24 cellular contexts compared by ENCODE assay signal in the genomic region with DNA sequence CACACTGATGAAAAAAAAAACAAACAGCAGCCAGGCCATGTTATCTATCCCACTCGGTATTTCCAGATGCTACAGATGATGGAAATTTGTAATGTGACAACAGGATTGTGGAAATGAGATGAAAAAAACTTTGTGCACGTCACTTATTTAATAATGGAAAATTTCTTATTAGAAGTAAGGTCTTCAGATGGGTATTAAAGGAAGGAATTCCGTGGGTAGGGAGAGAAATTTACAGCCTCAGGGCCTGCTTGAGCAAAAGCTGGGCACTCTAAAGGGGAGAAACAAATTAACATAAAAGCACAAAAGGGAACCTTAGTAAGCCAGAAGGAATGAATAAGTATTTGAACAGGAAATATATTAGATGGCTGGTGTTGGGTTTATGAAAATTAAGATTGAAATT. TPM values are rescaled to one million over a fixed set of nuclear protein-coding genes. Genes with fewer than 3 reads are reported as not detected.
DNase-seq lines count a peak whose midpoint lies in the region; ATAC-seq and TF ChIP-seq lines count a peak whose summit lies in the region.
"Had no signal": no experiment of that assay in that cellular context is flagged by ENCODE, and none has a peak within 500 bp of the region (broad histone marks: within the 10 kb centered on the region; RNA-seq: fewer than 3 reads in every experiment).

No MANE protein-coding gene starts in this region.

- H3K4me1 ChIP-seq in mammary epithelial cell (ENCODE audit: insufficient read depth, low read length): peaks cover 22% of the 10 kb centered on the region

- H3K36me3 ChIP-seq in mammary epithelial cell (ENCODE audit: insufficient read depth, low read length): no peaks in the 10 kb centered on the region
- H3K36me3 ChIP-seq: tibial nerve had no signal

- no peaks in the 10 kb centered on the region for H3K27me3 ChIP-seq in mammary epithelial cell (ENCODE audit: insufficient read depth, low read length)
- H3K27me3 ChIP-seq: body of pancreas, tibial nerve had no signal

- BruUV-seq in mammary epithelial cell (replicated peaks; lab: Mats Ljungman, UMichigan): no TSS peak

- intact Hi-C loops in mammary epithelial cell (cut with micrococcal nuclease): no loop called here

- H4K20me1 ChIP-seq in mammary epithelial cell (ENCODE audit: insufficient read depth, low read length): no peaks in the 10 kb centered on the region

- no peaks in the 10 kb centered on the region for H3K27me3 Mint-ChIP-seq in osteocyte (ENCODE audit: unreplicated experiment)
- H3K27me3 Mint-ChIP-seq in activated CD8-positive, alpha-beta memory T cell treated with anti-CD3 and anti-CD28 coated beads, Interleukin-2, amount 10 ng/mL, durations not matched to agents 7 days and 5 days: peaks cover 41% of the 10 kb centered on the region

- H3K36me3 Mint-ChIP-seq in osteocyte (ENCODE audit: unreplicated experiment): no peaks in the 10 kb centered on the region
- no peaks in the 10 kb centered on the region for H3K36me3 Mint-ChIP-seq in activated CD8-positive, alpha-beta memory T cell treated with anti-CD3 and anti-CD28 coated beads, Interleukin-2, amount 10 ng/mL, durations not matched to agents 7 days and 5 days
- H3K36me3 Mint-ChIP-seq: activated naive CD8-positive, alpha-beta T cell treated with anti-CD3 and anti-CD28 coated beads, Interleukin-2, amount 10 ng/mL, durations not matched to agents 7 days and 5 days; mesothelial cell of epicardium; T-cell had no signal

- DNase-seq in GM03348 (ENCODE audit: low spot score): peak; percentile 29
- peak; percentile 9 for DNase-seq in mammary epithelial cell
- no peak for DNase-seq in osteocyte (ENCODE audit: extremely low spot score, unreplicated experiment)
- DNase-seq in middle frontal gyrus (ENCODE audit: extremely low spot score, low spot score): no peak
- DNase-seq in activated CD8-positive, alpha-beta memory T cell treated with anti-CD3 and anti-CD28 coated beads, Interleukin-2, amount 10 ng/mL, durations not matched to agents 7 days and 5 days: no peak
- DNase-seq in NCI-H1092 treated with DMSO at 0.1 percent for 48 hours (lab: John Stamatoyannopoulos, UW): no peak
- no peak for DNase-seq in inferior parietal cortex (ENCODE audit: extremely low spot score)
- DNase-seq: activated CD4-positive, alpha-beta memory T cell treated with anti-CD3 and anti-CD28 coated beads, Interleukin-2, amount 10 ng/mL, durations not matched to agents 7 days and 5 days; activated naive CD8-positive, alpha-beta T cell treated with anti-CD3 and anti-CD28 coated beads, Interleukin-2, amount 10 ng/mL, durations not matched to agents 7 days and 5 days; body of pancreas; C1 segment of cervical spinal cord; effector CD4-positive, alpha-beta T cell; erythroblast; KBM-7; NCI-H146; NCI-H524; posterior cingulate gyrus; T-cell had no signal

- H3K4me3 ChIP-seq in mammary epithelial cell (replicated peaks in 1 of 3; ENCODE audit: insufficient read depth in 1 of 3, low read depth in 2 of 3, low read length in 3 of 3): no peak overlapping the region
- H3K4me3 ChIP-seq: body of pancreas, tibial nerve had no signal

- no peak for ATAC-seq in activated CD8-positive, alpha-beta memory T cell treated with anti-CD3 and anti-CD28 coated beads, Interleukin-2, amount 10 ng/mL, durations not matched to agents 7 days and 5 days
- ATAC-seq: activated CD4-positive, CD25-positive, alpha-beta regulatory T cell treated with anti-CD3 and anti-CD28 coated beads, Interleukin-2, amount 50 U/mL, for 24 hours; sciatic nerve; T-cell had no signal

- peak overlapping the region; percentile 85 for H2AFZ ChIP-seq in mammary epithelial cell (ENCODE audit: low read depth, low read length)

- in situ Hi-C loops in mammary epithelial cell (cut with MboI; ENCODE audit: low sequenced_read_pairs in 2 of 2): no loop called here

- no peaks in the 10 kb centered on the region for H3K9me3 ChIP-seq in mammary epithelial cell (replicated peaks; ENCODE audit: insufficient read depth, low read length)
- H3K9me3 ChIP-seq: body of pancreas, tibial nerve had no signal

- H3K27ac ChIP-seq in 22Rv1: peak overlapping the region; percentile 45
- peak overlapping the region; percentile 71 for H3K27ac ChIP-seq in mammary epithelial cell (ENCODE audit: insufficient read depth, low read depth, low read length)

- peak overlapping the region; percentile 36 for H3K9ac ChIP-seq in mammary epithelial cell (ENCODE audit: insufficient read depth, low read length)

- no peak for TF ChIP-seq CTCF in 22Rv1 (IDR thresholded peaks at IDR 0.05)
- TF ChIP-seq CTCF in mammary epithelial cell (conservative IDR thresholded peaks at IDR 0.05 in 1 of 2, IDR thresholded peaks at IDR 0.05 in 1 of 2; ENCODE audit: extremely low read depth in 1 of 2, insufficient read depth in 1 of 2, low read depth in 1 of 2, low read length in 2 of 2): no peak
- TF ChIP-seq CTCF in osteocyte (IDR thresholded peaks at IDR 0.05): no peak

- H3K4me2 ChIP-seq in mammary epithelial cell (ENCODE audit: insufficient read depth, low read depth, low read length): peak overlapping the region; percentile 48

- CTCF ChIA-PET in mammary epithelial cell (lab: Charles Lee; ENCODE audit: low non-redundant PET): no interaction called here
- CTCF ChIA-PET in activated CD8-positive, alpha-beta memory T cell treated with anti-CD3 and anti-CD28 coated beads, Interleukin-2, amount 10 ng/mL, durations not matched to agents 7 days and 5 days (lab: Charles Lee): interaction anchor here (2.4 kb wide), 1 partner anchor 17 kb away, joined by 5 read pairs; no protein-coding TSS in a partner anchor

- WGBS in mammary epithelial cell (ENCODE audit: low coverage, missing lambda C conversion rate): 2% methylated on average over 3 of the region's 3 CpGs

- dilution Hi-C loops in mammary epithelial cell (cut with HindIII; ENCODE audit: low sequenced_read_pairs): no loop called here

- H3K9me3 Mint-ChIP-seq in osteocyte (ENCODE audit: unreplicated experiment): no peaks in the 10 kb centered on the region
- no peaks in the 10 kb centered on the region for H3K9me3 Mint-ChIP-seq in activated CD8-positive, alpha-beta memory T cell treated with anti-CD3 and anti-CD28 coated beads, Interleukin-2, amount 10 ng/mL, durations not matched to agents 7 days and 5 days (ENCODE audit: low read depth)
- H3K9me3 Mint-ChIP-seq: activated CD4-positive, alpha-beta memory T cell treated with anti-CD3 and anti-CD28 coated beads, Interleukin-2, amount 10 ng/mL, durations not matched to agents 7 days and 5 days; activated naive CD8-positive, alpha-beta T cell treated with anti-CD3 and anti-CD28 coated beads, Interleukin-2, amount 10 ng/mL, durations not matched to agents 7 days and 5 days; mesothelial cell of epicardium; stimulated activated naive CD8-positive, alpha-beta T cell treated with anti-CD3 and anti-CD28 coated beads, Interleukin-15, Interleukin-2, amounts not matched to agents 100 ng/mL and 50 ng/mL, for 24 hours; T-cell had no signal

- no peak overlapping the region for H3K4me3 Mint-ChIP-seq in osteocyte (ENCODE audit: unreplicated experiment)
- H3K4me3 Mint-ChIP-seq in activated CD8-positive, alpha-beta memory T cell treated with anti-CD3 and anti-CD28 coated beads, Interleukin-2, amount 10 ng/mL, durations not matched to agents 7 days and 5 days: no peak overlapping the region
- H3K4me3 Mint-ChIP-seq: activated CD4-positive, alpha-beta memory T cell treated with anti-CD3 and anti-CD28 coated beads, Interleukin-2, amount 10 ng/mL, durations not matched to agents 7 days and 5 days; activated naive CD8-positive, alpha-beta T cell treated with anti-CD3 and anti-CD28 coated beads, Interleukin-2, amount 10 ng/mL, durations not matched to agents 7 days and 5 days; mesothelial cell of epicardium; stimulated activated naive CD8-positive, alpha-beta T cell treated with anti-CD3 and anti-CD28 coated beads, Interleukin-15, Interleukin-2, amounts not matched to agents 100 ng/mL and 50 ng/mL, for 24 hours; T-cell had no signal

- H3K79me2 ChIP-seq in mammary epithelial cell (ENCODE audit: insufficient read depth, low read length): peaks cover 7% of the 10 kb centered on the region

- peaks cover 28% of the 10 kb centered on the region for H3K4me1 Mint-ChIP-seq in osteocyte (ENCODE audit: unreplicated experiment)
- H3K4me1 Mint-ChIP-seq in activated CD8-positive, alpha-beta memory T cell treated with anti-CD3 and anti-CD28 coated beads, Interleukin-2, amount 10 ng/mL, durations not matched to agents 7 days and 5 days: peaks cover 4% of the 10 kb centered on the region

- H3K27ac Mint-ChIP-seq in osteocyte (ENCODE audit: unreplicated experiment): peak overlapping the region; percentile 33
- H3K27ac Mint-ChIP-seq in activated CD8-positive, alpha-beta memory T cell treated with anti-CD3 and anti-CD28 coated beads, Interleukin-2, amount 10 ng/mL, durations not matched to agents 7 days and 5 days: no peak overlapping the region
- H3K27ac Mint-ChIP-seq: activated CD4-positive, alpha-beta memory T cell treated with anti-CD3 and anti-CD28 coated beads, Interleukin-2, amount 10 ng/mL, durations not matched to agents 7 days and 5 days; activated naive CD8-positive, alpha-beta T cell treated with anti-CD3 and anti-CD28 coated beads, Interleukin-2, amount 10 ng/mL, durations not matched to agents 7 days and 5 days; mesothelial cell of epicardium; stimulated activated naive CD8-positive, alpha-beta T cell treated with anti-CD3 and anti-CD28 coated beads, Interleukin-15, Interleukin-2, amounts not matched to agents 100 ng/mL and 50 ng/mL, for 24 hours; T-cell had no signal

RNA-seq across cellular contexts. Expression of gene PKD2, which starts 4.2 kb away (rescaled TPM):
- 10 to 100 TPM; 28.8 to 49.5 TPM for total RNA-seq in mammary epithelial cell
- polyA plus RNA-seq in mammary epithelial cell: 13.3 TPM
- polyA minus RNA-seq in mammary epithelial cell: 30.9 TPM
- 54.2 and 54.7 TPM in 2 replicates for total RNA-seq in osteocyte
- 10 to 100 TPM; 11.8 to 12.5 TPM for total RNA-seq in activated CD8-positive, alpha-beta memory T cell treated with anti-CD3 and anti-CD28 coated beads, Interleukin-2, amount 10 ng/mL, durations not matched to agents 7 days and 5 days

RNA-seq across cellular contexts. Expression of gene SPP1, which starts 27.7 kb away (rescaled TPM):
- total RNA-seq in mammary epithelial cell (100 to 1,000 TPM in 1 of 2 donors, 1 to 10 TPM in 1; 1.3 to 157 TPM), osteocyte (5.6 and 6.5 TPM in 2 replicates)
- polyA plus RNA-seq in mammary epithelial cell: 1.3 TPM
- not detected for polyA minus RNA-seq in mammary epithelial cell
- total RNA-seq in activated CD8-positive, alpha-beta memory T cell treated with anti-CD3 and anti-CD28 coated beads, Interleukin-2, amount 10 ng/mL, durations not matched to agents 7 days and 5 days: under 1 TPM in 1 of 2 experiments, not detected in 1; 0.54 TPM

Comparison
In these comparisons a context has a peak if more than half of its experiments do, and no peak if none do; other contexts are left out.
1. DNase-seq: peak in GM03348 (single experiment) and mammary epithelial cell (single experiment); none in osteocyte (single experiment), middle frontal gyrus (single experiment), activated CD8-positive, alpha-beta memory T cell treated with anti-CD3 and anti-CD28 coated beads, Interleukin-2, amount 10 ng/mL, durations not matched to agents 7 days and 5 days (single experiment), NCI-H1092 treated with DMSO at 0.1 percent for 48 hours (single experiment) and inferior parietal cortex (single experiment).